In the genomic region with DNA sequence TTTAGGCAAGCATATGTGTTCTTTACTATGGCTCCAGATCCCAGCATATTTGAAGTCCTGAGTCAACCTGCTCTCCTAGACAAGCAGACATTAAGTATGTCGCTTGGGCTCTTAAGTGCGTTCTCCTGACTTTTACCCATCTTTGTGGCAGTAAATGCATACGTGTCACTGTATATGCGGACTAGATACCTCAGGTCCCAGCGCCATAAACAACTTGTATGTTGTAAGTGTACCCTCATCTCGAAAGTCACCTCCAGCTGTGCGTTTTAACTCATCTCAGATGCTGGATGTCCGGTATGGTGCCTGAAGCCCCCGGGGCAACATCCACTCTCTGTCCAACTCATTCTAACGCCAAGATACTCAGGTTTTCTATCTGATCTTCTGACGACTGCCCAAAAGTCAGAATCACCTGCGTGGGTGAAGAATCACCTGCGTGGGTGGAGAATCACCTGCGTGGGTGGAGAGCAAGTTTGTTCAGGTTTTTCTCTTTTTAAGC, we compare ENCODE assay signal across 9 cellular contexts. TPM values are rescaled to one million over a fixed set of nuclear protein-coding genes. Genes with fewer than 3 reads are reported as not detected.
A peak's percentile ranks its signal among the peaks of the same experiment; 100 is the strongest.
DNase-seq lines count a peak whose midpoint lies in the region; ATAC-seq and TF ChIP-seq lines count a peak whose summit lies in the region.
"Had no signal": no experiment of that assay in that cellular context is flagged by ENCODE, and none has a peak within 500 bp of the region (broad histone marks: within the 10 kb centered on the region; RNA-seq: fewer than 3 reads in every experiment).

No MANE protein-coding gene starts in this region.

- CTCF ChIA-PET in Panc1 (lab: Charles Lee), result no interaction called here

- no peaks in the 10 kb centered on the region for H3K27me3 ChIP-seq in Panc1 (ENCODE audit: control insufficient read depth, insufficient read depth, low read length)
- H3K27me3 ChIP-seq in gastrocnemius medialis, result no peaks in the 10 kb centered on the region

- intact Hi-C loops in Panc1 (cut with micrococcal nuclease; ENCODE audit: unreplicated experiment), result no loop called here
- intact Hi-C loops in gastrocnemius medialis (cut with DNase I; ENCODE audit: low total_unique reads), result no loop called here

- H3K27ac Mint-ChIP-seq in progenitor cell of endocrine pancreas, result peak overlapping the region; percentile 85

- TF ChIP-seq POLR2A in gastrocnemius medialis (IDR thresholded peaks at IDR 0.05), result no peak

- TSS peak; percentile 84 for BruUV-seq in Panc1 (replicated peaks; lab: Mats Ljungman, UMichigan)

- DNase-seq in ELF-1 (ENCODE audit: low read depth, low spot score) (peak; percentile 31), Panc1 (ENCODE audit: low read depth, low spot score) (no peak), epithelial cell of esophagus (ENCODE audit: low read depth) (peak; percentile 35), progenitor cell of endocrine pancreas (ENCODE audit: low spot score, unreplicated experiment) (no peak), NCI-H82 (lab: John Stamatoyannopoulos, UW) (no peak), gastrocnemius medialis (no peak), iPS-NIHi11 (ENCODE audit: low spot score) (no peak), NCI-H146 treated with DMSO at 0.1 percent for 48 hours (lab: John Stamatoyannopoulos, UW; ENCODE audit: unreplicated experiment) (no peak)
- DNase-seq: stimulated activated CD4-positive, alpha-beta T cell treated with anti-CD3 and anti-CD28 coated beads, Interleukin-2, amount 100 ng/mL, for 24 hours had no signal

- ATAC-seq in Panc1 (no peak), gastrocnemius medialis (no peak)

- H3K4me1 Mint-ChIP-seq in progenitor cell of endocrine pancreas (ENCODE audit: low read depth), result peaks cover 20% of the 10 kb centered on the region

- no peaks in the 10 kb centered on the region for H3K27me3 Mint-ChIP-seq in progenitor cell of endocrine pancreas

- peak overlapping the region; percentile 58 to 70 for H3K4me3 ChIP-seq in Panc1 (ENCODE audit: low read depth in 2 of 2, low read length in 2 of 2)
- peak overlapping the region; percentile 91 for H3K4me3 ChIP-seq in epithelial cell of esophagus (ENCODE audit: low read length)
- H3K4me3 ChIP-seq in gastrocnemius medialis, result peak overlapping the region in 2 of 4 donors; percentile 73

- H3K4me1 ChIP-seq in Panc1 (ENCODE audit: control insufficient read depth, insufficient read depth, low read length), result peaks cover 17% of the 10 kb centered on the region
- H3K4me1 ChIP-seq in gastrocnemius medialis, result peaks cover 24 to 29% of the 10 kb centered on the region in 2 donors

- POLR2A ChIA-PET in Panc1 (lab: Charles Lee), result interaction anchor here (0.6 kb wide), 1 partner anchor 656 kb away, joined by 3 read pairs; no protein-coding TSS in a partner anchor

- H3K36me3 ChIP-seq in Panc1 (ENCODE audit: control insufficient read depth, insufficient read depth, low read length) (no peaks in the 10 kb centered on the region), gastrocnemius medialis (peaks cover 0 to 24% of the 10 kb centered on the region in 2 donors)

- H3K9me3 ChIP-seq in Panc1 (ENCODE audit: control insufficient read depth, insufficient read depth, low read depth, low read length) (no peaks in the 10 kb centered on the region), gastrocnemius medialis (no peaks in the 10 kb centered on the region)

- no peak for TF ChIP-seq CTCF in Panc1 (IDR thresholded peaks at IDR 0.05)
- TF ChIP-seq CTCF in epithelial cell of esophagus (IDR thresholded peaks at IDR 0.05; ENCODE audit: insufficient read depth, low read depth, low read length, missing control alignments), result no peak
- TF ChIP-seq CTCF in progenitor cell of endocrine pancreas (IDR thresholded peaks at IDR 0.05; ENCODE audit: unreplicated experiment), result no peak
- TF ChIP-seq CTCF in gastrocnemius medialis (IDR thresholded peaks at IDR 0.05 in 4 of 5, conservative IDR thresholded peaks at IDR 0.05 in 1 of 5), result no peak

- peak overlapping the region; percentile 57; the same call in 1 of the 2 replicates for H3K27ac ChIP-seq in Panc1 (ENCODE audit: low read length)
- H3K27ac ChIP-seq in gastrocnemius medialis, result peak overlapping the region in 2 of 4 donors; percentile 94 to 99

- in situ Hi-C loops in Panc1 (cut with HindIII; ENCODE audit: low pct_unique_long_range_greater_than_20kb, low sequenced_read_pairs), result no loop called here
- in situ Hi-C loops in gastrocnemius medialis (cut with MboI; ENCODE audit: low sequenced_read_pairs in 4 of 4), result no loop called here

- peaks cover 6% of the 10 kb centered on the region for H3K9me3 Mint-ChIP-seq in progenitor cell of endocrine pancreas (ENCODE audit: low read depth)

- H3K36me3 Mint-ChIP-seq in progenitor cell of endocrine pancreas (ENCODE audit: insufficient read depth), result peaks cover 17% of the 10 kb centered on the region

- H3K4me3 Mint-ChIP-seq in progenitor cell of endocrine pancreas (ENCODE audit: low read depth), result peak overlapping the region; percentile 84

RNA-seq across cellular contexts. Expression of gene PTOV1, which starts 1.7 kb away (rescaled TPM):
- total RNA-seq in Panc1 (2021; ENCODE audit: unreplicated experiment) (114 TPM), progenitor cell of endocrine pancreas (518 and 564 TPM in 2 replicates), gastrocnemius medialis (10 to 100 TPM; 77.6 to 88.2 (median 87.0) TPM)
- 273 TPM for polyA plus RNA-seq in Panc1 (2012; ENCODE audit: insufficient read length)

RNA-seq across cellular contexts. Expression of gene PNKP, which starts 14.7 kb away (rescaled TPM):
- total RNA-seq in Panc1 (2021; ENCODE audit: unreplicated experiment), result 76.7 TPM
- 59.6 TPM for polyA plus RNA-seq in Panc1 (2012; ENCODE audit: insufficient read length)
- total RNA-seq in progenitor cell of endocrine pancreas, result 137 and 144 TPM in 2 replicates
- 10 to 100 TPM; 14.9 to 43.4 (median 21.1) TPM for total RNA-seq in gastrocnemius medialis

RNA-seq across cellular contexts. Expression of gene AKT1S1, which starts 24.5 kb away (rescaled TPM):
- total RNA-seq in Panc1 (2021; ENCODE audit: unreplicated experiment) (92.8 TPM), progenitor cell of endocrine pancreas (41.5 and 48.8 TPM in 2 replicates), gastrocnemius medialis (10 to 100 TPM; 23.8 to 56.8 (median 43.4) TPM)
- polyA plus RNA-seq in Panc1 (2012; ENCODE audit: insufficient read length), result 112 TPM

RNA-seq across cellular contexts. Expression of gene TBC1D17, which starts 24.8 kb away (rescaled TPM):
- 43.2 TPM for total RNA-seq in Panc1 (2021; ENCODE audit: unreplicated experiment)
- polyA plus RNA-seq in Panc1 (2012; ENCODE audit: insufficient read length), result 68.0 TPM
- 44.6 and 45.4 TPM in 2 replicates for total RNA-seq in progenitor cell of endocrine pancreas
- 10 to 100 TPM; 48.7 to 84.3 (median 66.4) TPM for total RNA-seq in gastrocnemius medialis

RNA-seq across cellular contexts. Expression of gene MED25, which starts 34.6 kb away (rescaled TPM):
- total RNA-seq in Panc1 (2021; ENCODE audit: unreplicated experiment) (52.4 TPM), progenitor cell of endocrine pancreas (136 and 141 TPM in 2 replicates), gastrocnemius medialis (100 to 1,000 TPM in 1 of 4 donors, 10 to 100 TPM in 3; 46.6 to 105 (median 78.7) TPM)
- polyA plus RNA-seq in Panc1 (2012; ENCODE audit: insufficient read length), result 55.5 TPM

Comparison
In these comparisons a context has a peak if more than half of its experiments do, and no peak if none do; other contexts are left out.
1. DNase-seq: peak in ELF-1 (single experiment) and epithelial cell of esophagus (single experiment); none in Panc1 (single experiment), progenitor cell of endocrine pancreas (single experiment), NCI-H82 (single experiment), gastrocnemius medialis (0 of 2), iPS-NIHi11 (single experiment) and NCI-H146 treated with DMSO at 0.1 percent for 48 hours (single experiment).